Comparison of ENCODE assay signal across 28 cellular contexts in the genomic region with DNA sequence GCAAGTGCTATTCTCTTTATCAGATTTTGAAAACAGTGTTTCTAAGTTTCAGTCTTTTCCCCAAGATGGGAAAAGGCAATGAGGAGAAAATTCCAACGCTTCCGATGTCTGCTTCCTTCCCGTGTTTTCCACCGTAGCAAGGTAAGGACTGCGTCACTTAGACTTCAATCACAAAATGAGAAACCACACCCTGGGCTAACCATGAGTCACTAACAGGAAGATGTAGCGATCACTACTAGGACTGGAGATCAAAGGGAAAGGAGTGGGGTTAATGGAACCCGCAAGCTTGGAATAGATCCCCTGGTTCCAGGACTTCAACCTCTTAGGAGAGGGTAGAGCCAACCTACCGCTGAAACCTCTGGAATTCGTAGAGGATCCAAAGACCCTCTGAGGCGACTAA.
"Had no signal": no experiment of that assay in that cellular context is flagged by ENCODE, and none has a peak within 500 bp of the region (broad histone marks: within the 10 kb centered on the region; RNA-seq: fewer than 3 reads in every experiment).

No MANE protein-coding gene starts in this region.

- H3K36me3 Mint-ChIP-seq: mesothelial cell of epicardium, naive B cell had no signal

- H3K4me1 Mint-ChIP-seq: mesothelial cell of epicardium; naive B cell; neural crest cell; stimulated activated naive CD8-positive, alpha-beta T cell treated with anti-CD3 and anti-CD28 coated beads, Interleukin-15, amount 100 ng/mL, for 72 hours had no signal

- ATAC-seq: foreskin keratinocyte; gastroesophageal sphincter; heart left ventricle; left lobe of liver; mucosa of descending colon; natural killer cell treated with Interleukin-12 subunit alpha and Interleukin-12 subunit beta and Interleukin-15 and Interleukin-18, amount 100 ng/mL, for 72 hours; pancreas; right lobe of liver; stimulated activated naive CD8-positive, alpha-beta T cell treated with anti-CD3 and anti-CD28 coated beads, Interleukin-15, amount 100 ng/mL, for 72 hours; upper lobe of right lung had no signal

- H3K27ac ChIP-seq: esophagus muscularis mucosa, foreskin keratinocyte, gastroesophageal sphincter, heart left ventricle, hepatocyte, neutrophil, pancreas, right lobe of liver, suprapubic skin, transverse colon, upper lobe of right lung, uterus had no signal

- H3K4me3 ChIP-seq: esophagus muscularis mucosa, gastroesophageal sphincter, heart left ventricle, hepatocyte, mucosa of descending colon, pancreas, right lobe of liver, suprapubic skin, transverse colon, upper lobe of right lung, uterus had no signal

- H3K4me3 Mint-ChIP-seq: mesothelial cell of epicardium; natural killer cell treated with Interleukin-12 subunit alpha and Interleukin-12 subunit beta and Interleukin-15 and Interleukin-18, amount 100 ng/mL, for 72 hours; neural crest cell; stimulated activated naive CD8-positive, alpha-beta T cell treated with anti-CD3 and anti-CD28 coated beads, Interleukin-15, amount 100 ng/mL, for 72 hours had no signal

- DNase-seq: dermis blood vessel endothelial cell; effector memory CD4-positive, alpha-beta T cell; foreskin keratinocyte; heart left ventricle; kidney; mesenchymal stem cell; mucosa of descending colon; naive B cell; pancreas; right lobe of liver; small intestine; stimulated activated CD4-positive, alpha-beta T cell treated with anti-CD3 and anti-CD28 coated beads, Interleukin-15, amount 100 ng/mL, for 24 hours; stimulated activated CD4-positive, alpha-beta T cell treated with anti-CD3 and anti-CD28 coated beads, Interleukin-2, amount 100 ng/mL, for 48 hours; stimulated activated naive CD4-positive, alpha-beta T cell; stimulated activated naive CD8-positive, alpha-beta T cell treated with anti-CD3 and anti-CD28 coated beads, Interleukin-15, amount 100 ng/mL, for 72 hours; transverse colon; upper lobe of right lung; uterus had no signal

- FAIRE-seq: endothelial cell of umbilical vein, kidney, pancreas, small intestine had no signal

- H3K27me3 ChIP-seq: esophagus muscularis mucosa, foreskin keratinocyte, gastroesophageal sphincter, heart left ventricle, hepatocyte, neutrophil, pancreas, right lobe of liver, suprapubic skin, transverse colon, upper lobe of right lung, uterus had no signal

- H2AFZ ChIP-seq: hepatocyte had no signal

- H3K79me2 ChIP-seq: hepatocyte had no signal

- H3K4me1 ChIP-seq: esophagus muscularis mucosa, foreskin keratinocyte, gastroesophageal sphincter, heart left ventricle, pancreas, right lobe of liver, suprapubic skin, transverse colon, upper lobe of right lung, uterus had no signal

- H3K36me3 ChIP-seq: esophagus muscularis mucosa, gastroesophageal sphincter, heart left ventricle, neutrophil, pancreas, right lobe of liver, suprapubic skin, transverse colon, upper lobe of right lung, uterus had no signal

- H3K27me3 Mint-ChIP-seq: naive B cell; natural killer cell treated with Interleukin-12 subunit alpha and Interleukin-12 subunit beta and Interleukin-15 and Interleukin-18, amount 100 ng/mL, for 72 hours; stimulated activated naive CD8-positive, alpha-beta T cell treated with anti-CD3 and anti-CD28 coated beads, Interleukin-15, amount 100 ng/mL, for 72 hours had no signal

- H3K27ac Mint-ChIP-seq: mesothelial cell of epicardium; natural killer cell treated with Interleukin-12 subunit alpha and Interleukin-12 subunit beta and Interleukin-15 and Interleukin-18, amount 100 ng/mL, for 72 hours; stimulated activated naive CD8-positive, alpha-beta T cell treated with anti-CD3 and anti-CD28 coated beads, Interleukin-15, amount 100 ng/mL, for 72 hours had no signal

- H3K4me2 ChIP-seq: hepatocyte had no signal

- H3K9me3 ChIP-seq: neutrophil, suprapubic skin, uterus had no signal
